Comparison of ENCODE assay signal across 11 cellular contexts in the genomic region with DNA sequence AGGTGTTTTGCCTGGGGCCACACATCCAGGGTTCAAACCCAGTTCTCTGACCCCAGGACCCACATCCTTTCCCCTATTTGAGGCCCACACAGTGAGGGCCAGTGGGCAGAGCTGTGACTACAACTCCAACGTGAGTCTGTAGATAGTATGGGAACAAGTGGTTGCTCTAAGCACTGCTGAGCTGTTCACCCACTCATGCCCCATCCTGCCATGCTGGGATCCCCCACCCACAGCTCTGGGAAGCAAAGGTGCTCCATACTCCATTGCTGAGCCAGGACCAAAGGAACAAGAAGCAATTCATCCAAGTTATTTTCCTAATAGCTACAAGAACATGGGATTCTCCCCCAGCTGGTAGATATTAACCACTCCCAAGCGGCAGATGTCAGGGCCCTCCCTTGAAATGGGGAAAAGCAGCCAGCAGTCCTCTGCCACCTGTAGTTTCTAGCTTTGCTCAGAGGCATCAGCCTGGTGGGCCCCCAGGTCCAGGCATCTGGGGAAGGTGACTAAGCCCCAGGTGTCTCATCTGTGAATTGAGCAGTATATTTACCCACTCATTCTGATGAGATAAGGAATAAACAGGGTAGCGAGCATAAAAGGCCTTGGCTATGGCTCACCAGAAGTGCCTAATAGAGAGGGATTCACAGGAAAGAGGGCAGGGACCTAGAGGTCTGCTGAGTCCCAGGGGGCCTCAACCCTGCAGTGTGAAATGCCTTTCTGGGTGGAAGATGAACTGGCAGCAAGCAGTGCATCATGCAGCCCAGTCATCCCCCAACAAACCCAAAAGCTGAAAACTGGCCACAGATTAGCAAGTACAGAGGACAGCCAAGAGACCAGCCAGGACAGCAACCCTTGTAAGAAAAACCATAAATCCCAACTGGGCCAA. TPM values are rescaled to one million over a fixed set of nuclear protein-coding genes. Genes with fewer than 3 reads are reported as not detected.
DNase-seq lines count a peak whose midpoint lies in the region; ATAC-seq, FAIRE-seq and TF ChIP-seq lines count a peak whose summit lies in the region.
"Had no signal": no experiment of that assay in that cellular context is flagged by ENCODE, and none has a peak within 500 bp of the region (broad histone marks: within the 10 kb centered on the region; RNA-seq: fewer than 3 reads in every experiment).

No MANE protein-coding gene starts in this region.

- WGBS in GM23248 (ENCODE audit: low coverage in 1 of 2, low lambda C conversion rate in 2 of 2, missing lambda C conversion rate in 2 of 2), 2 experiments: 64 to 72% methylated on average over 3 of the region's 3 CpGs

- H3K27ac ChIP-seq in GM23248 (no peak overlapping the region), astrocyte (ENCODE audit: low read depth, low read length) (no peak overlapping the region), mucosa of rectum (ENCODE audit: low read depth in 2 of 2, low read length in 2 of 2) (peak overlapping the region; percentile 19 to 33), SJCRH30 (no peak overlapping the region)

- FAIRE-seq in astrocyte (lab: Jason Lieb, UNC): no peak

- no peak overlapping the region for H3K4me3 ChIP-seq in GM23248
- no peak overlapping the region for H3K4me3 ChIP-seq in astrocyte (ENCODE audit: insufficient read depth, low read depth, low read length)
- no peak overlapping the region for H3K4me3 ChIP-seq in mucosa of rectum (ENCODE audit: low read length in 2 of 2)
- no peak overlapping the region for H3K4me3 ChIP-seq in SJCRH30

- no peak overlapping the region for H3K4me2 ChIP-seq in GM23248 (ENCODE audit: unreplicated experiment)
- H3K4me2 ChIP-seq in astrocyte (ENCODE audit: low read length): no peak overlapping the region

- in situ Hi-C loops in GM23248 (cut with MboI): no loop called here

- H3K9me3 Mint-ChIP-seq in astrocyte (ENCODE audit: unreplicated experiment): no peaks in the 10 kb centered on the region

- no peaks in the 10 kb centered on the region for H3K9me3 ChIP-seq in GM23248 (ENCODE audit: low read depth)
- no peaks in the 10 kb centered on the region for H3K9me3 ChIP-seq in astrocyte (ENCODE audit: insufficient read depth, low read depth, low read length)
- H3K9me3 ChIP-seq in mucosa of rectum (ENCODE audit: control insufficient read depth in 2 of 2, low read length in 2 of 2): no peaks in the 10 kb centered on the region
- H3K9me3 ChIP-seq in SJCRH30 (replicated peaks): no peaks in the 10 kb centered on the region

- H3K9ac ChIP-seq in GM23248 (no peak overlapping the region), astrocyte (ENCODE audit: low read length) (no peak overlapping the region), mucosa of rectum (ENCODE audit: low read depth in 1 of 2, low read length in 2 of 2) (no peak overlapping the region)

- H3F3A ChIP-seq in GM23248 (ENCODE audit: insufficient read depth): no peaks in the 10 kb centered on the region

- ATAC-seq in GM21619 (IDR thresholded peaks at IDR 0.05; ENCODE audit: unreplicated experiment) (no peak), GM18861 (IDR thresholded peaks at IDR 0.05; ENCODE audit: unreplicated experiment) (no peak)

- H3K36me3 Mint-ChIP-seq in astrocyte (ENCODE audit: low read depth, unreplicated experiment): peaks cover 9% of the 10 kb centered on the region

- no peak overlapping the region for H3K4me3 Mint-ChIP-seq in astrocyte (ENCODE audit: unreplicated experiment)

- no peaks in the 10 kb centered on the region for H3K36me3 ChIP-seq in GM23248 (ENCODE audit: low read depth)
- peaks cover 3% of the 10 kb centered on the region for H3K36me3 ChIP-seq in astrocyte (ENCODE audit: insufficient read depth, low read length)
- H3K36me3 ChIP-seq in mucosa of rectum (ENCODE audit: control insufficient read depth in 2 of 2, insufficient read depth in 2 of 2, low read length in 2 of 2): no peaks in the 10 kb centered on the region
- H3K36me3 ChIP-seq in SJCRH30: peaks cover 36% of the 10 kb centered on the region

- H3K9me2 ChIP-seq in GM23248 (ENCODE audit: insufficient read depth): no peaks in the 10 kb centered on the region

- TF ChIP-seq CTCF in astrocyte (IDR thresholded peaks at IDR 0.05; ENCODE audit: insufficient read depth, low read depth, low read length): no peak

- H3K27me3 Mint-ChIP-seq in astrocyte (ENCODE audit: low read depth, unreplicated experiment): peaks cover 1% of the 10 kb centered on the region

- H4K20me1 ChIP-seq in GM23248 (ENCODE audit: insufficient read depth) (no peaks in the 10 kb centered on the region), astrocyte (ENCODE audit: insufficient read depth, low read length) (no peaks in the 10 kb centered on the region)

- H3K4me1 Mint-ChIP-seq in astrocyte (ENCODE audit: low read depth, unreplicated experiment): peaks cover 5% of the 10 kb centered on the region

- H3K4me1 ChIP-seq in GM23248 (ENCODE audit: insufficient read depth) (peaks cover 7% of the 10 kb centered on the region), astrocyte (ENCODE audit: insufficient read depth, low read length) (peaks cover 5% of the 10 kb centered on the region), mucosa of rectum (ENCODE audit: control insufficient read depth in 2 of 2, insufficient read depth in 2 of 2, low read length in 2 of 2) (peaks cover 0 to 8% of the 10 kb centered on the region in 2 donors), SJCRH30 (no peaks in the 10 kb centered on the region)

- peak overlapping the region; percentile 18 for H3K27ac Mint-ChIP-seq in astrocyte (ENCODE audit: unreplicated experiment)

- 0 out of 2 replicates have a peak overlapping the region, but pooled peaks have one; percentile 51 for H2AFZ ChIP-seq in GM23248
- H2AFZ ChIP-seq in astrocyte (ENCODE audit: low read depth, low read length): no peak overlapping the region

- peak; percentile 2 for DNase-seq in COLO668 (lab: John Stamatoyannopoulos, UW; ENCODE audit: unreplicated experiment)
- DNase-seq in GM23248: peak; percentile 42
- no peak for DNase-seq in astrocyte (ENCODE audit: low read depth)
- no peak for DNase-seq in SJCRH30
- DNase-seq in NCI-H1436 (lab: John Stamatoyannopoulos, UW): no peak
- DNase-seq: amniotic stem cell; NCI-H226; stimulated activated naive CD4-positive, alpha-beta T cell had no signal

- H3K27me3 ChIP-seq in GM23248 (replicated peaks; ENCODE audit: insufficient read depth): no peaks in the 10 kb centered on the region
- no peaks in the 10 kb centered on the region for H3K27me3 ChIP-seq in astrocyte (ENCODE audit: insufficient read depth, low read length)
- no peaks in the 10 kb centered on the region for H3K27me3 ChIP-seq in mucosa of rectum (ENCODE audit: control insufficient read depth in 2 of 2, insufficient read depth in 2 of 2, low read length in 2 of 2)
- H3K27me3 ChIP-seq in SJCRH30: no peaks in the 10 kb centered on the region

- H3K79me2 ChIP-seq in GM23248 (ENCODE audit: insufficient read depth): no peaks in the 10 kb centered on the region
- no peaks in the 10 kb centered on the region for H3K79me2 ChIP-seq in astrocyte (ENCODE audit: insufficient read depth, low read length)

RNA-seq across cellular contexts. Expression of a gene that starts 33.4 kb away (rescaled TPM):
- 2.3 and 5.2 TPM in 2 replicates for total RNA-seq in GM23248 (2014; rRNA removed; shearing (Covaris generic))
- polyA plus RNA-seq in GM23248 (2016; fragmentation: Nextera tagmentation; extraction: Ambion mirVana): 11.0 and 11.8 TPM in 2 replicates
- total RNA-seq in astrocyte: 3.1 and 3.7 TPM in 2 replicates
- 27.1 and 28.3 TPM in 2 replicates for total RNA-seq in SJCRH30 (2014; rRNA removed; shearing (Covaris generic))

Comparison
In these comparisons a context has a peak if more than half of its experiments do, and no peak if none do; other contexts are left out.
1. DNase-seq: peak in COLO668 (single experiment) and GM23248 (single experiment); none in astrocyte (single experiment), SJCRH30 (0 of 2) and NCI-H1436 (single experiment).
2. H3K27ac ChIP-seq: peak in mucosa of rectum (2 of 2); none in GM23248 (single experiment), astrocyte (single experiment) and SJCRH30 (single experiment).